In the genomic region with DNA sequence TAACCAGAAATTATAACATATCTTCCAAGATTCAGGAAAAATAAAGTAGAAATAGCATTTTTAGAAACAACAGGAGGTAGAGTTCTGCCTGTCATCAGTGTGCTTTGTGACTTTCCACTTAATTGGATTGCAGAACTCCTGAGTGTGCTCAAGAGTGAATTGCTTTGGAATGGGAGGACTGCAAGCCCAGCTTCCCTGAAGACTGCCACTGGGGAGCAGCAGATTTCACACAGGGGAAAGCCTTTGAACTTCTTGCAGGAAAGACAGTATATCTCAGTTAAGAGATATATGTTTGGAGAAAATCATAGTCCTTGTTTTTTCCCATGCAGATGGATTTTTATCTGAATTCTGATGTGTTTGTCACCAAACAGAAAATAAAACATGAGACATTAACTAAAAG, we compare ENCODE assay signal across 10 cellular contexts.
DNase-seq lines count a peak whose midpoint lies in the region; ATAC-seq and TF ChIP-seq lines count a peak whose summit lies in the region.
"Had no signal": no experiment of that assay in that cellular context is flagged by ENCODE, and none has a peak within 500 bp of the region (broad histone marks: within the 10 kb centered on the region; RNA-seq: fewer than 3 reads in every experiment).

No MANE protein-coding gene starts in this region.

- in situ Hi-C loops in T47D (cut with HindIII; ENCODE audit: low pct_unique_long_range_greater_than_20kb, low sequenced_read_pairs), result no loop called here

- DNase-seq in AG09319 (ENCODE audit: extremely low read depth, low read depth), result no peak
- DNase-seq in HPDE6-E6E7 (ENCODE audit: extremely low spot score), result peak; percentile 16
- peak; percentile 1 to 57 for DNase-seq in T47D (ENCODE audit: low read depth in 1 of 2, low spot score in 1 of 2)
- DNase-seq in kidney epithelial cell (ENCODE audit: low read depth), result no peak
- no peak for DNase-seq in NK-92 (lab: John Stamatoyannopoulos, UW; ENCODE audit: unreplicated experiment)
- DNase-seq in NCI-H1105 (lab: John Stamatoyannopoulos, UW), result no peak
- no peak for DNase-seq in GDM1 (lab: John Stamatoyannopoulos, UW)
- DNase-seq: activated gamma-delta T cell treated with Interleukin-2 at 50 U/mL for 16 hours, NCI-H446 had no signal

- TF ChIP-seq CTCF in AG09319 (IDR thresholded peaks at IDR 0.05; ENCODE audit: low read depth, low read length) (peak; percentile 0; the same call in 1 of the 2 replicates), kidney epithelial cell (IDR thresholded peaks at IDR 0.05; ENCODE audit: insufficient read depth, low read length, poor library complexity, severe bottlenecking) (peak; percentile 38)

- ATAC-seq in GM19395 (IDR thresholded peaks at IDR 0.05; ENCODE audit: unreplicated experiment), result no peak

- no peaks in the 10 kb centered on the region for H3K27me3 ChIP-seq in kidney epithelial cell (ENCODE audit: control insufficient read depth, insufficient read depth, low read length)

- H3K36me3 ChIP-seq in kidney epithelial cell (ENCODE audit: control insufficient read depth, insufficient read depth, low read length), result no peaks in the 10 kb centered on the region

- H3K4me3 ChIP-seq in kidney epithelial cell (ENCODE audit: low read depth, low read length), result no peak overlapping the region

Comparison
In these comparisons a context has a peak if more than half of its experiments do, and no peak if none do; other contexts are left out.
1. DNase-seq: peak in HPDE6-E6E7 (single experiment) and T47D (2 of 2); none in AG09319 (single experiment), kidney epithelial cell (single experiment), NK-92 (single experiment), NCI-H1105 (single experiment) and GDM1 (single experiment).